1 cellular context compared by ENCODE assay signal in genomic region chr3:19947549-19948071, GRCh38.
A peak's percentile ranks its signal among the peaks of the same experiment; 100 is the strongest.
TF ChIP-seq lines count a peak whose summit lies in the region.

No MANE protein-coding gene starts in this region.

TF ChIP-seq in HEK293, 187 proteins besides CTCF, POLR2A, EP300 and RAD21 (continued from another document):
- TF ChIP-seq TSHZ1 (tag by site-specific recombination; IDR thresholded peaks at IDR 0.05; ENCODE audit: borderline replicate concordance) = no peak
- TF ChIP-seq ZNF112 (tag by site-specific recombination; IDR thresholded peaks at IDR 0.05) = no peak
- TF ChIP-seq YY1 (tag by site-specific recombination; IDR thresholded peaks at IDR 0.05) = peak; percentile 78
- TF ChIP-seq ZNF324 (tag by site-specific recombination; IDR thresholded peaks at IDR 0.05) = no peak
- TF ChIP-seq ZNF747 (tag by site-specific recombination; IDR thresholded peaks at IDR 0.05) = no peak
- peak; percentile 34; the same call in 1 of the 2 replicates for TF ChIP-seq KLF17 (tag by site-specific recombination; IDR thresholded peaks at IDR 0.05)
- no peak for TF ChIP-seq ZNF571 (tag by site-specific recombination; IDR thresholded peaks at IDR 0.05)
- no peak for TF ChIP-seq ZNF501 (tag by site-specific recombination; IDR thresholded peaks at IDR 0.05)
- no peak for TF ChIP-seq ZNF202 (tag by site-specific recombination; IDR thresholded peaks at IDR 0.05; ENCODE audit: borderline replicate concordance)
- no peak for TF ChIP-seq ZNF514 (tag by site-specific recombination; IDR thresholded peaks at IDR 0.05)
- TF ChIP-seq ZNF707 (tag by site-specific recombination; IDR thresholded peaks at IDR 0.05) = no peak; the same call in 1 of the 2 replicates
- no peak for TF ChIP-seq ATF2 (tag by site-specific recombination; IDR thresholded peaks at IDR 0.05; ENCODE audit: low read depth)
- TF ChIP-seq ZNF394 (tag by site-specific recombination; IDR thresholded peaks at IDR 0.05; ENCODE audit: borderline replicate concordance) = peak; percentile 34; the same call in 1 of the 2 replicates
- TF ChIP-seq KLF7 (tag by site-specific recombination; IDR thresholded peaks at IDR 0.05; ENCODE audit: borderline replicate concordance) = no peak
- TF ChIP-seq ZNF155 (tag by site-specific recombination; IDR thresholded peaks at IDR 0.05) = no peak
- no peak for TF ChIP-seq ZBTB7A (tag by site-specific recombination; IDR thresholded peaks at IDR 0.05; ENCODE audit: low read depth)
- no peak for TF ChIP-seq ZNF549 (tag by site-specific recombination; IDR thresholded peaks at IDR 0.05)
- no peak for TF ChIP-seq HOXA7 (CRISPR knock-in tag; IDR thresholded peaks at IDR 0.05; ENCODE audit: borderline replicate concordance)
- no peak for TF ChIP-seq ZNF488 (tag by site-specific recombination; IDR thresholded peaks at IDR 0.05)
- peak; percentile 57 for TF ChIP-seq ZNF341 (tag by site-specific recombination; IDR thresholded peaks at IDR 0.05; ENCODE audit: low read depth)
- TF ChIP-seq KLF16 (tag by site-specific recombination; IDR thresholded peaks at IDR 0.05) = no peak
